In genomic region chr17:75005291-75005690, GRCh38 we compare ENCODE assay signal across 24 cellular contexts.
"Had no signal": no experiment of that assay in that cellular context is flagged by ENCODE, and none has a peak within 500 bp of the region (broad histone marks: within the 10 kb centered on the region; RNA-seq: fewer than 3 reads in every experiment).

No MANE protein-coding gene starts in this region.

- H3K27ac ChIP-seq: esophagus muscularis mucosa, foreskin keratinocyte, heart right ventricle, left lung, ovary, psoas muscle, sigmoid colon, stomach, thyroid gland had no signal

- H3K4me3 Mint-ChIP-seq: natural killer cell; stimulated activated effector memory CD8-positive, alpha-beta T cell treated with anti-CD3 and anti-CD28 coated beads, Interleukin-12 subunit alpha, Interleukin-12 subunit beta, amount 100 ng/mL, for 72 hours had no signal

- H3K4me1 ChIP-seq: esophagus muscularis mucosa, foreskin keratinocyte, left lung, psoas muscle, stomach, thyroid gland had no signal

- H3K36me3 Mint-ChIP-seq: natural killer cell; stimulated activated effector memory CD8-positive, alpha-beta T cell treated with anti-CD3 and anti-CD28 coated beads, Interleukin-12 subunit alpha, Interleukin-12 subunit beta, amount 100 ng/mL, for 72 hours had no signal

- ATAC-seq: foreskin keratinocyte; heart right ventricle; left cardiac atrium; left lung; natural killer cell; psoas muscle; right cardiac atrium; stimulated activated effector memory CD8-positive, alpha-beta T cell treated with anti-CD3 and anti-CD28 coated beads, Interleukin-12 subunit alpha, Interleukin-12 subunit beta, amount 100 ng/mL, for 72 hours had no signal

- H3K9me3 ChIP-seq: esophagus muscularis mucosa, heart right ventricle, left lung, ovary, psoas muscle, sigmoid colon, stomach, thyroid gland had no signal

- H3K36me3 ChIP-seq: ovary, thyroid gland had no signal

- DNase-seq: dorsolateral prefrontal cortex; effector CD4-positive, alpha-beta T cell; foreskin keratinocyte; glutamatergic neuron; heart right ventricle; hippocampal formation; left cardiac atrium; left lung; mesendoderm; natural killer cell; occipital lobe; ovary; right cardiac atrium; sigmoid colon; stimulated activated CD4-positive, alpha-beta T cell treated with anti-CD3 and anti-CD28 coated beads, Interleukin-2, amount 100 ng/mL, for 24 hours; stimulated activated CD4-positive, alpha-beta T cell treated with anti-CD3 and anti-CD28 coated beads, Interleukin-4, amount 100 ng/mL, for 24 hours; stimulated activated naive CD4-positive, alpha-beta T cell treated with Interleukin-2 at 50 U/mL for 16 hours; stomach; thyroid gland; trophoblast cell had no signal

- H3K9me3 Mint-ChIP-seq: natural killer cell; stimulated activated effector memory CD8-positive, alpha-beta T cell treated with anti-CD3 and anti-CD28 coated beads, Interleukin-12 subunit alpha, Interleukin-12 subunit beta, amount 100 ng/mL, for 72 hours had no signal

- H3K27me3 ChIP-seq: dorsolateral prefrontal cortex, esophagus muscularis mucosa, foreskin keratinocyte, heart right ventricle, left lung, ovary, sigmoid colon, stomach, thyroid gland had no signal

- FAIRE-seq: islet of Langerhans had no signal

- H3K4me3 ChIP-seq: dorsolateral prefrontal cortex, esophagus muscularis mucosa, heart right ventricle, left lung, ovary, psoas muscle, sigmoid colon, stomach, thyroid gland had no signal

- H3K27ac Mint-ChIP-seq: natural killer cell; stimulated activated effector memory CD8-positive, alpha-beta T cell treated with anti-CD3 and anti-CD28 coated beads, Interleukin-12 subunit alpha, Interleukin-12 subunit beta, amount 100 ng/mL, for 72 hours had no signal

- H3K4me1 Mint-ChIP-seq: natural killer cell; stimulated activated effector memory CD8-positive, alpha-beta T cell treated with anti-CD3 and anti-CD28 coated beads, Interleukin-12 subunit alpha, Interleukin-12 subunit beta, amount 100 ng/mL, for 72 hours had no signal
